Comparison of ENCODE assay signal across 15 cellular contexts in the genomic region with DNA sequence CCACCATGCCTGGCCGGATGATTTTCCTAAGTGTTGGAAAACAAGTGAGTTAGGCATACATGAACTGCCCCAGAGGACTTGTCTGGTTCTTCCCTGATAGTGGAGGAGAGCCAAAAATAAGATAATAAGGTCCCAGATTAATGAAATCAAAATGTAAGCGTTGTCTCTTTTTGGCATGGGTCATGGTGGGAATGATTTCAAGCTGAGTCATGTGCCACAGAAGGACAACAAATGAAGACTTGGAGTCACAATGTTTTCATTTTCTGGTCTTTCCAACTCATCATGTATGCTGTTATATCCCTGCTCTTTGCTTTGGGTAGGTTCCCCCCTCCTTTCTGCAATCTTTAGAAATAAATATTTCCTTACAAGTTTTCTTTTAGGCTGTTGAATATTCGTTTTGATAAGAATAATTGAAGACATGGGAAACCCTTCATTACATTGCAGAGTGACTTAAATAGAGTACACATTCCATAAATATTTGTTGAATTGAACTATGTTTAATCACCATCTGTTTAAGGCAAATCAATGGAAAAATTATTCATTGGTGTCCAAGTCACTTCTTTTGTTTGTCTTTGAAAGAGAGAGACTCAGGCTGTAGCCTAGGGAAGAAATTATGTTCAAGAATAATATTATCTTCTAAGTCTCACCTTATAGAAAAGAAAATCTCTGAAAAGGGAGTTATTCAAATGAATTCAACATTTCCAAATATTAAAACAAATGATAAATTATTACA.
A peak's percentile ranks its signal among the peaks of the same experiment; 100 is the strongest.
DNase-seq lines count a peak whose midpoint lies in the region; ATAC-seq, FAIRE-seq and TF ChIP-seq lines count a peak whose summit lies in the region.
"Had no signal": no experiment of that assay in that cellular context is flagged by ENCODE, and none has a peak within 500 bp of the region (broad histone marks: within the 10 kb centered on the region; RNA-seq: fewer than 3 reads in every experiment).

No MANE protein-coding gene starts in this region.

- H3K27ac ChIP-seq in right atrium auricular region = peak overlapping the region in 1 of 2 donors; percentile 21
- H3K27ac ChIP-seq: gastrocnemius medialis, pancreas, suprapubic skin had no signal

- DNase-seq in Right ventricle myocardium superior (no peak), right atrium auricular region (ENCODE audit: low spot score) (no peak), T1000 (lab: John Stamatoyannopoulos, UW) (peak; percentile 32), fibroblast of the conjunctiva (ENCODE audit: low read depth) (peak; percentile 89), urothelium cell line (ENCODE audit: low spot score) (peak; percentile 57), NCI-H1105 (lab: John Stamatoyannopoulos, UW) (no peak), posterior vena cava (ENCODE audit: low spot score) (no peak), GM19239 (ENCODE audit: insufficient read length, low spot score) (no peak)
- DNase-seq: activated CD8-positive, alpha-beta memory T cell treated with anti-CD3 and anti-CD28 coated beads, Interleukin-2, amount 10 ng/mL, durations not matched to agents 7 days and 5 days; AML-193; gastrocnemius medialis; NCI-H1694; pancreas had no signal

- no peak for TF ChIP-seq CTCF in right atrium auricular region (IDR thresholded peaks at IDR 0.05)

- intact Hi-C loops in Right ventricle myocardium superior (cut with DNase I) = no loop called here
- intact Hi-C loops in posterior vena cava (cut with DNase I) = no loop called here

- peaks cover 0 to 26% of the 10 kb centered on the region in 2 donors for H3K4me1 ChIP-seq in right atrium auricular region
- H3K4me1 ChIP-seq: ascending aorta, gastrocnemius medialis had no signal

- H3K4me3 ChIP-seq in right atrium auricular region = no peak overlapping the region
- H3K4me3 ChIP-seq: ascending aorta, gastrocnemius medialis, pancreas, suprapubic skin had no signal

- H3K27me3 ChIP-seq in right atrium auricular region = no peaks in the 10 kb centered on the region
- H3K27me3 ChIP-seq: ascending aorta, gastrocnemius medialis, pancreas, suprapubic skin had no signal

- FAIRE-seq in urothelium cell line (lab: Jason Lieb, UNC) (peak; percentile 23), GM19239 (lab: Jason Lieb, UNC) (no peak)
- FAIRE-seq: pancreas had no signal

- peak; percentile 73 for ATAC-seq in Right ventricle myocardium superior (ENCODE audit: poor library complexity)
- ATAC-seq: activated CD8-positive, alpha-beta memory T cell treated with anti-CD3 and anti-CD28 coated beads, Interleukin-2, amount 10 ng/mL, durations not matched to agents 7 days and 5 days; gastrocnemius medialis had no signal

- peaks cover 0 to 36% of the 10 kb centered on the region in 2 donors for H3K9me3 ChIP-seq in right atrium auricular region
- H3K9me3 ChIP-seq: gastrocnemius medialis, pancreas, suprapubic skin had no signal

- no peaks in the 10 kb centered on the region for H3K36me3 ChIP-seq in right atrium auricular region
- H3K36me3 ChIP-seq: ascending aorta, gastrocnemius medialis, pancreas, suprapubic skin had no signal

Comparison
In these comparisons a context has a peak if more than half of its experiments do, and no peak if none do; other contexts are left out.
1. DNase-seq: peak in T1000 (single experiment), fibroblast of the conjunctiva (single experiment) and urothelium cell line (single experiment); none in Right ventricle myocardium superior (single experiment), right atrium auricular region (single experiment), NCI-H1105 (single experiment), posterior vena cava (single experiment) and GM19239 (single experiment).